Comparison of ENCODE assay signal across 26 cellular contexts in genomic region chr19:612941-613340, GRCh38. TPM values are rescaled to one million over a fixed set of nuclear protein-coding genes. Genes with fewer than 3 reads are reported as not detected.
DNase-seq lines count a peak whose midpoint lies in the region; ATAC-seq and TF ChIP-seq lines count a peak whose summit lies in the region.
"Had no signal": no experiment of that assay in that cellular context is flagged by ENCODE, and none has a peak within 500 bp of the region (broad histone marks: within the 10 kb centered on the region; RNA-seq: fewer than 3 reads in every experiment).

No MANE protein-coding gene starts in this region.

- no peaks in the 10 kb centered on the region for H3K79me1 ChIP-seq in IMR-90 (ENCODE audit: low read depth in 1 of 2, low read length in 2 of 2)
- H3K79me1 ChIP-seq in H9 (ENCODE audit: insufficient read depth, low read depth, low read length, poor library complexity, severe bottlenecking) = no peaks in the 10 kb centered on the region

- no peak overlapping the region for H2BK20ac ChIP-seq in IMR-90 (ENCODE audit: low read depth, low read length)
- H2BK20ac ChIP-seq in H9 (ENCODE audit: low read depth, low read length, poor library complexity, severe bottlenecking) = no peak overlapping the region

- no peak overlapping the region for H4K8ac ChIP-seq in IMR-90 (ENCODE audit: low read depth in 2 of 2, low read length in 2 of 2)
- H4K8ac ChIP-seq in H9 (replicated peaks; ENCODE audit: insufficient read length, low read depth, low read length) = no peak overlapping the region

- H3K18ac ChIP-seq in IMR-90 (ENCODE audit: low read depth, low read length) = no peak overlapping the region
- H3K18ac ChIP-seq in H9 (ENCODE audit: insufficient read length, low read depth, low read length) = no peak overlapping the region

- TF ChIP-seq CTCF in IMR-90 (conservative IDR thresholded peaks at IDR 0.05; ENCODE audit: low read depth, low read length) = no peak
- TF ChIP-seq CTCF in H9 (conservative IDR thresholded peaks at IDR 0.05) = no peak

- intact Hi-C loops in IMR-90 (cut with micrococcal nuclease) = no loop called here

- no peak overlapping the region for H3K27ac ChIP-seq in BLaER1 treated with 17β-estradiol and CSF1 and Interleukin-3, amounts not matched to agents 10 nM and 100 nM
- H3K27ac ChIP-seq in IMR-90 (ENCODE audit: insufficient read depth, low read length) (no peak overlapping the region), H9 (ENCODE audit: insufficient read length, low read depth, low read length) (no peak overlapping the region)
- H3K27ac ChIP-seq: C4-2B, PC-9, SJCRH30 had no signal

- H3K27me3 Mint-ChIP-seq in H9 (ENCODE audit: low read depth) = no peaks in the 10 kb centered on the region
- H3K27me3 Mint-ChIP-seq: CD8-positive, alpha-beta memory T cell had no signal

- H3K27me3 ChIP-seq in BLaER1 treated with 17β-estradiol and CSF1 and Interleukin-3, amounts not matched to agents 10 nM and 100 nM = no peaks in the 10 kb centered on the region
- H3K27me3 ChIP-seq in IMR-90 (ENCODE audit: control insufficient read depth, insufficient read depth, low read length) (no peaks in the 10 kb centered on the region; the same call in 1 of the 2 replicates), H9 (ENCODE audit: insufficient read depth, low read length) (no peaks in the 10 kb centered on the region)
- H3K27me3 ChIP-seq: SJCRH30 had no signal

- peaks cover 39 to 52% (median 50%) of the 10 kb centered on the region in 10 experiments for H3K4me1 ChIP-seq in BLaER1 treated with 17β-estradiol and CSF1 and Interleukin-3, amounts not matched to agents 10 nM and 100 nM
- peaks cover 10% of the 10 kb centered on the region for H3K4me1 ChIP-seq in IMR-90 (ENCODE audit: control insufficient read depth, insufficient read depth, low read length)
- H3K4me1 ChIP-seq in H9 (ENCODE audit: insufficient read depth, low read length) = no peaks in the 10 kb centered on the region

- no peak for ATAC-seq in IMR-90 (ENCODE audit: low read depth)
- ATAC-seq: A549, Right ventricle myocardium inferior, SK-N-SH treated with all-trans-retinoic acid at 6 μM for 48 hours had no signal

- no peak overlapping the region for H3K14ac ChIP-seq in IMR-90 (replicated peaks; ENCODE audit: low read depth, low read length)
- H3K14ac ChIP-seq in H9 (ENCODE audit: insufficient read depth, low read length) = no peak overlapping the region; the same call in 1 of the 2 replicates

- H3K9me3 ChIP-seq in BLaER1 treated with 17β-estradiol and CSF1 and Interleukin-3, amounts not matched to agents 10 nM and 100 nM (replicated peaks in 1 of 11) = no peaks in the 10 kb centered on the region
- H3K9me3 ChIP-seq in IMR-90 (ENCODE audit: control insufficient read depth, insufficient read depth, low read length) (no peaks in the 10 kb centered on the region), H9 (ENCODE audit: control insufficient read depth, low read depth, low read length) (no peaks in the 10 kb centered on the region)
- H3K9me3 ChIP-seq: A549, SJCRH30 had no signal

- peaks cover 22 to 42% (median 35%) of the 10 kb centered on the region in 3 experiments for H3K36me3 Mint-ChIP-seq in H9 (ENCODE audit: insufficient read depth in 1 of 3, low read depth in 3 of 3)

- no TSS peak for BruUV-seq in IMR-90 (replicated peaks; lab: Mats Ljungman, UMichigan)

- H3K9me3 Mint-ChIP-seq in H9 = no peaks in the 10 kb centered on the region
- H3K9me3 Mint-ChIP-seq: CD8-positive, alpha-beta memory T cell; IgD-negative memory B cell had no signal

- H3K23me2 ChIP-seq in H9 (ENCODE audit: insufficient read length, low read depth, low read length, poor library complexity, severe bottlenecking) = no peaks in the 10 kb centered on the region

- no peak for TF ChIP-seq RAD21 in IMR-90 (IDR thresholded peaks at IDR 0.05; ENCODE audit: low read length)

- H3K23ac ChIP-seq in IMR-90 (ENCODE audit: low read depth, low read length) (no peak overlapping the region), H9 (ENCODE audit: insufficient read length, low read depth, low read length) (no peak overlapping the region)

- CTCF ChIA-PET in IMR-90 (lab: Yijun Ruan, JAX) = no interaction called here

- H3K56ac ChIP-seq in IMR-90 (ENCODE audit: extremely low read depth, insufficient read depth, low read length) (no peak overlapping the region), H9 (ENCODE audit: insufficient read length, low read depth, low read length) (no peak overlapping the region)

- H4K5ac ChIP-seq in IMR-90 (ENCODE audit: low read depth, low read length) (no peak overlapping the region), H9 (ENCODE audit: insufficient read length, low read depth, low read length) (no peak overlapping the region)

- H2BK15ac ChIP-seq in IMR-90 (ENCODE audit: low read depth, low read length) (no peak overlapping the region), H9 (ENCODE audit: low read depth, low read length) (no peak overlapping the region)

- peaks cover 0 to 20% (median 5%) of the 10 kb centered on the region in 11 experiments; a peak in 10 of 22 replicates for H4K20me1 ChIP-seq in BLaER1 treated with 17β-estradiol and CSF1 and Interleukin-3, amounts not matched to agents 10 nM and 100 nM
- H4K20me1 ChIP-seq in IMR-90 (ENCODE audit: insufficient read depth, low read length) (peaks cover 12% of the 10 kb centered on the region), H9 (ENCODE audit: control insufficient read depth, insufficient read depth, insufficient read length) (no peaks in the 10 kb centered on the region)

- POLR2A ChIA-PET in IMR-90 (lab: Charles Lee; ENCODE audit: unreplicated experiment) = no interaction called here

- in situ Hi-C loops in IMR-90 (cut with MboI; ENCODE audit: low sequenced_read_pairs) = no loop called here

- H3K4me2 ChIP-seq in BLaER1 treated with 17β-estradiol and CSF1 and Interleukin-3, amounts not matched to agents 10 nM and 100 nM = peak overlapping the region in 9 of 11 experiments; percentile 6 to 98 (median 93); a peak in 6 of 22 replicates
- H3K4me2 ChIP-seq in IMR-90 (ENCODE audit: low read depth, low read length) (no peak overlapping the region), H9 (ENCODE audit: insufficient read depth, insufficient read length, low read length) (no peak overlapping the region)
- H3K4me2 ChIP-seq: A549, PC-9 had no signal

- no peak overlapping the region for H2BK12ac ChIP-seq in H9 (ENCODE audit: insufficient read length, low read depth, low read length)

- H2AFZ ChIP-seq in IMR-90 (replicated peaks; ENCODE audit: low read length, poor library complexity) = no peak overlapping the region
- H2AFZ ChIP-seq in H9 (ENCODE audit: low read length) = no peak overlapping the region
- H2AFZ ChIP-seq: PC-9 had no signal

- no peak overlapping the region for H2BK5ac ChIP-seq in IMR-90 (ENCODE audit: low read depth, low read length, poor library complexity, severe bottlenecking)
- no peak overlapping the region for H2BK5ac ChIP-seq in H9 (ENCODE audit: insufficient read length, low read length)

- H3K4ac ChIP-seq in IMR-90 (ENCODE audit: low read depth, low read length) (no peak overlapping the region), H9 (ENCODE audit: low read depth, low read length) (no peak overlapping the region)

- H3K9ac ChIP-seq in BLaER1 treated with 17β-estradiol and CSF1 and Interleukin-3, amounts not matched to agents 10 nM and 100 nM = no peak overlapping the region
- no peak overlapping the region for H3K9ac ChIP-seq in IMR-90 (ENCODE audit: low read depth, low read length)
- H3K9ac ChIP-seq in H9 (ENCODE audit: extremely low read depth, insufficient read length, low read length) = no peak overlapping the region

- DNase-seq in IMR-90 (no peak), DMS53 treated with DMSO at 0.1 percent for 48 hours (lab: John Stamatoyannopoulos, UW; ENCODE audit: unreplicated experiment) (no peak), H9 (no peak)
- DNase-seq: AML-193; CD8-positive, alpha-beta memory T cell; DMS 273 treated with DMSO at 0.1 percent for 48 hours; DMS79 treated with DMSO at 0.1 percent for 48 hours; GF-D8; GOT3; HCEC 1CT; NCI-H1048; NCI-H1417; NCI-H1694; NCI-H2029 treated with DMSO at 0.1 percent for 48 hours; NCI-H2227 treated with DMSO at 0.1 percent for 48 hours; NCI-H526 treated with DMSO at 0.1 percent for 48 hours; PC-9; SJCRH30 had no signal

- no peak overlapping the region for H2AK9ac ChIP-seq in IMR-90 (replicated peaks; ENCODE audit: low read depth, low read length, poor library complexity)

- peaks cover 7% of the 10 kb centered on the region for H3K9me1 ChIP-seq in IMR-90 (ENCODE audit: insufficient read depth, low read length)

- peaks cover 3 to 4% of the 10 kb centered on the region in 2 experiments; a peak in 1 of 4 replicates for H3K4me1 Mint-ChIP-seq in H9

- dilution Hi-C loops in IMR-90 (cut with HindIII; ENCODE audit: low sequenced_read_pairs, unreplicated experiment) = no loop called here

- H3K4me3 ChIP-seq in BLaER1 treated with 17β-estradiol and CSF1 and Interleukin-3, amounts not matched to agents 10 nM and 100 nM = no peak overlapping the region
- H3K4me3 ChIP-seq in IMR-90 (ENCODE audit: insufficient read depth, low read depth, low read length) = no peak overlapping the region
- H3K4me3 ChIP-seq: A549, PC-9, SJCRH30 had no signal

- no peak overlapping the region for H3T11ph ChIP-seq in H9 (ENCODE audit: low read length)

- H2AK5ac ChIP-seq in IMR-90 (ENCODE audit: low read depth, low read length) (peak overlapping the region; percentile 67; the same call in 1 of the 2 replicates), H9 (ENCODE audit: insufficient read length, low read length) (no peak overlapping the region)

- H4K91ac ChIP-seq in IMR-90 (ENCODE audit: insufficient read depth, low read depth, low read length) (no peak overlapping the region), H9 (ENCODE audit: insufficient read length, low read depth, low read length) (no peak overlapping the region)

- no peak for TF ChIP-seq POLR2A in IMR-90 (IDR thresholded peaks at IDR 0.05; ENCODE audit: low read depth, low read length)

- H3K4me3 Mint-ChIP-seq in H9 = no peak overlapping the region
- H3K4me3 Mint-ChIP-seq: IgD-negative memory B cell had no signal

- H3K36me3 ChIP-seq in BLaER1 treated with 17β-estradiol and CSF1 and Interleukin-3, amounts not matched to agents 10 nM and 100 nM = peaks cover under 1 to 28% (median 12%) of the 10 kb centered on the region in 11 experiments; a peak in 19 of 22 replicates
- peaks cover 10% of the 10 kb centered on the region; the same call in 1 of the 2 replicates for H3K36me3 ChIP-seq in IMR-90 (ENCODE audit: control insufficient read depth, insufficient read depth, low read length)

- 78% methylated on average over 33 of the region's 33 CpGs; no CpG with 5 or more reads in 1 of the 2 experiments for WGBS in IMR-90 (ENCODE audit: extremely low coverage in 2 of 2, insufficient read length in 1 of 2), 2 experiments
- WGBS in H9 (ENCODE audit: extremely low coverage, insufficient read length, low lambda C conversion rate) = no CpG with 5 or more reads among the region's 33 CpGs

- H2BK120ac ChIP-seq in IMR-90 (ENCODE audit: low read depth, low read length) (no peak overlapping the region), H9 (ENCODE audit: low read depth, low read length, poor library complexity, severe bottlenecking) (no peak overlapping the region)

- H3K27ac Mint-ChIP-seq in H9 = no peak overlapping the region

- H3K79me2 ChIP-seq in H9 (ENCODE audit: insufficient read depth, low read length) = no peaks in the 10 kb centered on the region

RNA-seq across cellular contexts. Expression of gene POLRMT, which starts 20.4 kb away (rescaled TPM):
- total RNA-seq in IMR-90 (2012; rRNA removed) (9.9 and 10.3 TPM in 2 replicates), H9 (2021) (101 and 104 TPM in 2 replicates)
- 29.6 and 44.6 TPM in 2 replicates for polyA plus RNA-seq in IMR-90 (2012; rRNA removed)
- 13.8 and 22.8 TPM in 2 replicates for polyA plus RNA-seq in IMR-90 (2012; cell fraction: cytosol; rRNA removed)
- polyA plus RNA-seq in IMR-90 (2012; cell fraction: nucleus; rRNA removed; ENCODE audit: low replicate concordance) = 96.1 and 272 TPM in 2 replicates

RNA-seq across cellular contexts. Expression of gene HCN2, which starts 23.3 kb away (rescaled TPM):
- total RNA-seq in IMR-90 (2012; rRNA removed) = 0.56 and 0.72 TPM in 2 replicates
- 2.0 and 2.6 TPM in 2 replicates for polyA plus RNA-seq in IMR-90 (2012; rRNA removed)
- 1.5 and 5.2 TPM in 2 replicates for polyA plus RNA-seq in IMR-90 (2012; cell fraction: cytosol; rRNA removed)
- 1.3 and 4.0 TPM in 2 replicates for polyA plus RNA-seq in IMR-90 (2012; cell fraction: nucleus; rRNA removed; ENCODE audit: low replicate concordance)
- total RNA-seq in H9 (2021) = 3.7 and 4.1 TPM in 2 replicates
- polyA plus RNA-seq: CD8-positive, alpha-beta memory T cell; IgD-negative memory B cell had no signal

RNA-seq across cellular contexts. Expression of gene FGF22, which starts 26.7 kb away (rescaled TPM):
- total RNA-seq in IMR-90 (2012; rRNA removed) (not detected in 2 replicates), H9 (2021) (0.72 and 0.99 TPM in 2 replicates)
- polyA plus RNA-seq in IMR-90 (2012; rRNA removed) = 0.14 and 0.24 TPM in 2 replicates
- polyA plus RNA-seq in IMR-90 (2012; cell fraction: cytosol; rRNA removed) = 0.21 and 0.22 TPM in 2 replicates
- 0.40 and 2.1 TPM in 2 replicates for polyA plus RNA-seq in IMR-90 (2012; cell fraction: nucleus; rRNA removed; ENCODE audit: low replicate concordance)
- total RNA-seq: NCI-H460, PC-9, Right ventricle myocardium inferior, RPMI7951, SJCRH30 had no signal
- polyA plus RNA-seq: CD8-positive, alpha-beta memory T cell; IgD-negative memory B cell had no signal

RNA-seq across cellular contexts. Expression of gene BSG, which starts 40.5 kb away (rescaled TPM):
- total RNA-seq in IMR-90 (2012; rRNA removed) = 129 and 130 TPM in 2 replicates
- polyA plus RNA-seq in IMR-90 (2012; rRNA removed) = 698 and 994 TPM in 2 replicates
- polyA plus RNA-seq in IMR-90 (2012; cell fraction: cytosol; rRNA removed) = 596 and 943 TPM in 2 replicates
- 294 and 438 TPM in 2 replicates for polyA plus RNA-seq in IMR-90 (2012; cell fraction: nucleus; rRNA removed; ENCODE audit: low replicate concordance)
- total RNA-seq in H9 (2021) = 715 and 719 TPM in 2 replicates

RNA-seq across cellular contexts. Expression of gene RNF126, which starts 50.1 kb away (rescaled TPM):
- total RNA-seq in IMR-90 (2012; rRNA removed) (7.0 and 8.6 TPM in 2 replicates), H9 (2021) (78.0 and 81.9 TPM in 2 replicates)
- 25.8 and 27.4 TPM in 2 replicates for polyA plus RNA-seq in IMR-90 (2012; rRNA removed)
- 32.5 and 45.6 TPM in 2 replicates for polyA plus RNA-seq in IMR-90 (2012; cell fraction: cytosol; rRNA removed)
- polyA plus RNA-seq in IMR-90 (2012; cell fraction: nucleus; rRNA removed; ENCODE audit: low replicate concordance) = 38.8 and 87.7 TPM in 2 replicates

Comparison
In these comparisons a context has a peak if more than half of its experiments do, and no peak if none do; other contexts are left out.
1. H3K4me2 ChIP-seq: peak in BLaER1 treated with 17β-estradiol and CSF1 and Interleukin-3, amounts not matched to agents 10 nM and 100 nM (9 of 11); none in IMR-90 (single experiment) and H9 (single experiment).